ENCODE assay signal across 8 cellular contexts in genomic region chrX:64976673-64977040, GRCh38. TPM values are rescaled to one million over a fixed set of nuclear protein-coding genes. Genes with fewer than 3 reads are reported as not detected.
DNase-seq lines count a peak whose midpoint lies in the region; ATAC-seq and TF ChIP-seq lines count a peak whose summit lies in the region.

No MANE protein-coding gene starts in this region.

- peaks cover 13% of the 10 kb centered on the region for H3K9me3 Mint-ChIP-seq in WTC11

- TF ChIP-seq POLR2A in transverse colon (IDR thresholded peaks at IDR 0.05): no peak

- H3K36me3 Mint-ChIP-seq in WTC11: peaks cover 23% of the 10 kb centered on the region

- 0 to 38% methylated on average over 6 to 11 of the region's 11 CpGs for WGBS in transverse colon (ENCODE audit: low coverage in 1 of 2), 2 donors

- H3K27me3 ChIP-seq in iPS-20b (ENCODE audit: insufficient read depth, low read length) (no peaks in the 10 kb centered on the region), transverse colon (no peaks in the 10 kb centered on the region)

- TF ChIP-seq EP300 in transverse colon (IDR thresholded peaks at IDR 0.05; ENCODE audit: low read depth): no peak

- H3K4me1 ChIP-seq in iPS-20b (ENCODE audit: insufficient read depth, low read length) (no peaks in the 10 kb centered on the region; the same call in 1 of the 2 replicates), transverse colon (peaks cover 0 to 5% (median 0%) of the 10 kb centered on the region in 4 donors)

- CTCF ChIA-PET in WTC11 (lab: Charles Lee): interaction anchor here (1.0 to 1.9 kb wide), 4 partner anchors 44 to 475 kb away, joined by 3 to 6 read pairs (median 4); partner anchors contain the start of gene ZC3H12B

- peak overlapping the region; percentile 96 for H3K4me3 Mint-ChIP-seq in WTC11

- peak overlapping the region; percentile 94; the same call in 1 of the 2 replicates for H3K9ac ChIP-seq in iPS-20b (ENCODE audit: low read depth, low read length)

- in situ Hi-C loops in transverse colon (cut with MboI; ENCODE audit: low pct_ligation_motif_present in 1 of 4, low pct_unique_long_range_greater_than_20kb in 1 of 4, low sequenced_read_pairs in 3 of 4): no loop called here

- H3K27ac ChIP-seq in iPS-20b (ENCODE audit: low read length) (no peak overlapping the region), transverse colon (peak overlapping the region in 2 of 4 donors; percentile 54 to 72)

- H3K4me3 ChIP-seq in iPS-20b (ENCODE audit: low read length) (peak overlapping the region; percentile 96), transverse colon (peak overlapping the region in 3 of 4 donors; percentile 45 to 74 (median 53))

- POLR2A ChIA-PET in WTC11 (lab: Charles Lee): interaction anchor here (2.1 kb wide), 1 partner anchor 58 kb away, joined by 12 read pairs; the partner anchor contains the start of gene ZC3H12B

- DNase-seq in WTC11 (ENCODE audit: low spot score): no peak
- no peak for DNase-seq in transverse colon
- DNase-seq in kidney tubule cell (ENCODE audit: low spot score): no peak
- no peak for DNase-seq in GM03348 (ENCODE audit: low spot score)
- no peak for DNase-seq in activated CD4-positive, alpha-beta T cell treated with anti-CD3 and anti-CD28 coated beads, Interleukin-2, amount 50 U/mL, for 4 hours

- ATAC-seq in GM19023 (IDR thresholded peaks at IDR 0.05; ENCODE audit: unreplicated experiment) (peak; percentile 26), HG02840 (IDR thresholded peaks at IDR 0.05; ENCODE audit: low FRiP score, unreplicated experiment) (peak; percentile 42), WTC11 (peak; percentile 10)

- H3K9me3 ChIP-seq in iPS-20b (ENCODE audit: insufficient read depth, low read depth, low read length) (no peaks in the 10 kb centered on the region), transverse colon (no peaks in the 10 kb centered on the region)

- H3K4me1 Mint-ChIP-seq in WTC11: peaks cover 10% of the 10 kb centered on the region

- H3K36me3 ChIP-seq in iPS-20b (ENCODE audit: insufficient read depth, low read depth, low read length) (no peaks in the 10 kb centered on the region), transverse colon (no peaks in the 10 kb centered on the region)

- no peaks in the 10 kb centered on the region for H3K27me3 Mint-ChIP-seq in WTC11 (ENCODE audit: low read depth)

- intact Hi-C loops in transverse colon (cut with DNase I; ENCODE audit: low total_unique reads): no loop called here

- H3K27ac Mint-ChIP-seq in WTC11: no peak overlapping the region

- TF ChIP-seq CTCF in WTC11 (IDR thresholded peaks at IDR 0.05): no peak
- no peak for TF ChIP-seq CTCF in transverse colon (IDR thresholded peaks at IDR 0.05)

TF ChIP-seq in WTC11, 78 proteins besides CTCF, POLR2A, EP300 and RAD21 (continues in another document):
- TF ChIP-seq CREM (CRISPR knock-in tag; IDR thresholded peaks at IDR 0.05) (no peak), JUN (CRISPR knock-in tag; IDR thresholded peaks at IDR 0.05) (no peak), SOX15 (CRISPR knock-in tag; IDR thresholded peaks at IDR 0.05) (no peak), PRRX2 (CRISPR knock-in tag; IDR thresholded peaks at IDR 0.05) (no peak), ZNF219 (CRISPR knock-in tag; IDR thresholded peaks at IDR 0.05; ENCODE audit: borderline replicate concordance) (no peak), AR (CRISPR knock-in tag; IDR thresholded peaks at IDR 0.05) (no peak), TP53 (CRISPR knock-in tag; IDR thresholded peaks at IDR 0.05) (no peak), NFYB (CRISPR knock-in tag; conservative IDR thresholded peaks at IDR 0.05; ENCODE audit: low read depth) (no peak), TEAD4 (CRISPR knock-in tag; IDR thresholded peaks at IDR 0.05) (no peak), USF2 (CRISPR knock-in tag; IDR thresholded peaks at IDR 0.05) (no peak), MAX (CRISPR knock-in tag; IDR thresholded peaks at IDR 0.05) (no peak), ZBTB21 (CRISPR knock-in tag; IDR thresholded peaks at IDR 0.05; ENCODE audit: borderline replicate concordance) (no peak), ZNF281 (CRISPR knock-in tag; IDR thresholded peaks at IDR 0.05) (no peak)
- TF ChIP-seq, protein P1, sequence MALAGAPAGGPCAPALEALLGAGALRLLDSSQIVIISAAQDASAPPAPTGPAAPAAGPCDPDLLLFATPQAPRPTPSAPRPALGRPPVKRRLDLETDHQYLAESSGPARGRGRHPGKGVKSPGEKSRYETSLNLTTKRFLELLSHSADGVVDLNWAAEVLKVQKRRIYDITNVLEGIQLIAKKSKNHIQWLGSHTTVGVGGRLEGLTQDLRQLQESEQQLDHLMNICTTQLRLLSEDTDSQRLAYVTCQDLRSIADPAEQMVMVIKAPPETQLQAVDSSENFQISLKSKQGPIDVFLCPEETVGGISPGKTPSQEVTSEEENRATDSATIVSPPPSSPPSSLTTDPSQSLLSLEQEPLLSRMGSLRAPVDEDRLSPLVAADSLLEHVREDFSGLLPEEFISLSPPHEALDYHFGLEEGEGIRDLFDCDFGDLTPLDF (CRISPR knock-in tag; IDR thresholded peaks at IDR 0.05): no peak
- TF ChIP-seq, protein P2, sequence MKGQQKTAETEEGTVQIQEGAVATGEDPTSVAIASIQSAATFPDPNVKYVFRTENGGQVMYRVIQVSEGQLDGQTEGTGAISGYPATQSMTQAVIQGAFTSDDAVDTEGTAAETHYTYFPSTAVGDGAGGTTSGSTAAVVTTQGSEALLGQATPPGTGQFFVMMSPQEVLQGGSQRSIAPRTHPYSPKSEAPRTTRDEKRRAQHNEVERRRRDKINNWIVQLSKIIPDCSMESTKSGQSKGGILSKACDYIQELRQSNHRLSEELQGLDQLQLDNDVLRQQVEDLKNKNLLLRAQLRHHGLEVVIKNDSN (CRISPR knock-in tag; IDR thresholded peaks at IDR 0.05): no peak
- TF ChIP-seq, protein P3, sequence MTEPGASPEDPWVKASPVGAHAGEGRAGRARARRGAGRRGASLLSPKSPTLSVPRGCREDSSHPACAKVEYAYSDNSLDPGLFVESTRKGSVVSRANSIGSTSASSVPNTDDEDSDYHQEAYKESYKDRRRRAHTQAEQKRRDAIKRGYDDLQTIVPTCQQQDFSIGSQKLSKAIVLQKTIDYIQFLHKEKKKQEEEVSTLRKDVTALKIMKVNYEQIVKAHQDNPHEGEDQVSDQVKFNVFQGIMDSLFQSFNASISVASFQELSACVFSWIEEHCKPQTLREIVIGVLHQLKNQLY (CRISPR knock-in tag; IDR thresholded peaks at IDR 0.05): no peak

RNA-seq across cellular contexts. Expression of gene ZC4H2, which starts 0.4 kb away (rescaled TPM):
- total RNA-seq in WTC11 (2021) (23.7 to 25.7 TPM (median 25.2 TPM) in 3 replicates), transverse colon (10 to 100 TPM in 3 of 4 donors, 1 to 10 TPM in 1; 8.6 to 21.7 (median 12.6) TPM)

RNA-seq across cellular contexts. Expression of gene ZC3H12B, which starts 58.0 kb away (rescaled TPM):
- total RNA-seq in WTC11 (2021) (1.5 to 1.9 TPM (median 1.6 TPM) in 3 replicates), transverse colon (1 to 10 TPM in 3 of 4 donors, under 1 TPM in 1; 0.37 to 3.8 (median 2.0) TPM)
